ENCODE assay signal across 1 cellular context in the genomic region with DNA sequence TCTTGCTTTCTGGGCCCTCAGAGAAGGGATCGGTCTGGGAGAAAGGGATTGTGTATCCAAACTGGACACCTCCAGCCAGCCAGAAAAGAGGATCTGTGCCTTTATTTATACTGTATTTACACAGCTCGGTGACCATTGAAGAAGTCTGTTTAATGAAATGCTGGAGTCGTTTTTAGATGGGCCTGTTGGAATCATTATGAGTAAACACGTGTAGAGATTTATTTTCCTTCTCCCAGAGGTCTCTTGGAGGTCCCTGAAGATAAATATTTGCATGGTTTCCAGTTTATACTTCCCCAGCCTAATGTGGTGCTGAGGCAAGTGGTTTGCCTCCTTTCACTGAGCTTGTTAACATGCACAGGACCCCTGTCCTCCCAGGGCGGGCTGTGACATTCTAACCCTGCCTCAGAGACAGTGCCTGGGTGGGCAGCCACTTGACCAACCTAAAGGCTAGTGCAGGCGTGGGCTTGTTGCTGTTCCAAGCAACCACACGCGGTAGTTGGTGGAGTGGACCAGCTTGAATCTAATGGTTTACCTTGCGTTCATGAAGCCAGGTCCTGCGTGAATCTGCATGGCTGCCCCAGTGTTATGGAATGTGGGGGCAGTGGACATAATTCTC.
TF ChIP-seq lines count a peak whose summit lies in the region.

No MANE protein-coding gene starts in this region.

TF ChIP-seq in IMR-90, 13 proteins besides CTCF, POLR2A, EP300 and RAD21:
- TF ChIP-seq, protein P1, sequence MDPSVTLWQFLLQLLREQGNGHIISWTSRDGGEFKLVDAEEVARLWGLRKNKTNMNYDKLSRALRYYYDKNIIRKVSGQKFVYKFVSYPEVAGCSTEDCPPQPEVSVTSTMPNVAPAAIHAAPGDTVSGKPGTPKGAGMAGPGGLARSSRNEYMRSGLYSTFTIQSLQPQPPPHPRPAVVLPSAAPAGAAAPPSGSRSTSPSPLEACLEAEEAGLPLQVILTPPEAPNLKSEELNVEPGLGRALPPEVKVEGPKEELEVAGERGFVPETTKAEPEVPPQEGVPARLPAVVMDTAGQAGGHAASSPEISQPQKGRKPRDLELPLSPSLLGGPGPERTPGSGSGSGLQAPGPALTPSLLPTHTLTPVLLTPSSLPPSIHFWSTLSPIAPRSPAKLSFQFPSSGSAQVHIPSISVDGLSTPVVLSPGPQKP (IDR thresholded peaks at IDR 0.05; ENCODE audit: borderline replicate concordance, low read depth, low read length) = no peak
- 0 out of 2 replicates have a peak, but pooled peaks have one; percentile 6 for TF ChIP-seq BHLHE40 (IDR thresholded peaks at IDR 0.05; ENCODE audit: low read depth, low read length)
